Comparison of ENCODE assay signal across 13 cellular contexts in the genomic region with DNA sequence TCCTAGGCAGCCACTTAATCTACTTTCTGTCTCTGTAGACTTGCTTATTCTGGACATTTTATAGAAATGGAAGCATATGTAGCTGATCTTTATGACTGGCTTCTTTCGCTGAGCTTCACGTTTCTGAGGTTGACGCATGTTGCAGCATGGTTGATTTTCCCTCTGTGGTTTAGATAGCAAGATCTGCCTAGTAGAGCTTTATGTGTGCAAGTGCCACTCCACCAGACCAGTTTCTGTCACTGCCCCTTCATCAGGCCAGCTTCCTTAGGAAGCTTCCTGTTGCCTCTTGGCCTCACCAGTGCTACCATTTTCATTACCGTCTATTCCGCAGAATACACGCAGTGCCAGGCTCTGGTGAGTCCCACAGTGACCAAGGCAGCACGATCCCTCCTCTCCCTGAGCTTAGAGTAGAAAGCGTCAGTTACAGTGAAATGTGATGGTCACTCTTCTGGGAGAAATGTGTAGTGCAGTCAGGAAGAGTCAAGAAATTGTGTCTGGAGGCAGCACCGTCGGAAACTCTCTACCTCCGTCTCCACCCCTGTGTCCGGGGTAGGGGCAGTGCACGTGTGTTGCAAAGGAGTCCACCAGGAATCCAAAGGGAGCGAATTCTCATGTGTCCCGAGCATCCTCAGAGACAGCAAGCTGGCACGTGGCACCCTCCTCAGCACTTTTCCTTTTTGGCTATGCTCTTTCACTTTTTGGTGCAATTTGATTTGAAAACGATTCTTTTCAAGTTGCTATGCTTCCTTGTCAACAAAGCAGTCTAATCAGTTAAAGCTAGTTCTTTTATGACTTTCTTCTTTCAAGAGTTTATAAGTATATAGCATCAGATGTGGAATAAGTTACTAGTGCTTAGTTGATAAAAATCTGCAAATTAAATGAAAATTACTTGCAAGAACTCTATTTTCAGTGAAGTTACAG. TPM values are rescaled to one million over a fixed set of nuclear protein-coding genes. Genes with fewer than 3 reads are reported as not detected.
DNase-seq lines count a peak whose midpoint lies in the region; ATAC-seq and TF ChIP-seq lines count a peak whose summit lies in the region.
"Had no signal": no experiment of that assay in that cellular context is flagged by ENCODE, and none has a peak within 500 bp of the region (broad histone marks: within the 10 kb centered on the region; RNA-seq: fewer than 3 reads in every experiment).

No MANE protein-coding gene starts in this region.

- H3K9me3 ChIP-seq in CD4-positive, alpha-beta memory T cell (ENCODE audit: control insufficient read depth in 1 of 2, low read length in 2 of 2) = no peaks in the 10 kb centered on the region
- H3K9me3 ChIP-seq in IMR-90 (ENCODE audit: control insufficient read depth, insufficient read depth, low read length) (no peaks in the 10 kb centered on the region), mesenchymal stem cell (ENCODE audit: control insufficient read depth, low read length) (no peaks in the 10 kb centered on the region)
- H3K9me3 ChIP-seq in naive thymus-derived CD4-positive, alpha-beta T cell (ENCODE audit: control insufficient read depth in 2 of 3, low read length in 3 of 3) = no peaks in the 10 kb centered on the region
- H3K9me3 ChIP-seq: uterus had no signal

- H2BK120ac ChIP-seq in IMR-90 (ENCODE audit: low read depth, low read length) (no peak overlapping the region), mesenchymal stem cell (ENCODE audit: low read depth, low read length) (no peak overlapping the region)

- POLR2A ChIA-PET in CD4-positive, alpha-beta memory T cell (lab: Charles Lee; ENCODE audit: partially characterized antibody) = interaction anchor here (0.6 to 21.5 kb wide), 27 partner anchors 8 to 152 kb away, joined by 3 to 929 read pairs (median 9); partner anchors contain the start of genes GPR18, GPR183, TM9SF2 and UBAC2
- POLR2A ChIA-PET in IMR-90 (lab: Charles Lee; ENCODE audit: unreplicated experiment) = no interaction called here
- POLR2A ChIA-PET in naive thymus-derived CD4-positive, alpha-beta T cell (lab: Charles Lee) = interaction anchor here (0.6 to 8.3 kb wide), 45 partner anchors 8 to 252 kb away, joined by 3 to 205 read pairs (median 5); partner anchors contain the start of genes GPR18, GPR183, TM9SF2 and UBAC2

- H2BK5ac ChIP-seq in IMR-90 (ENCODE audit: low read depth, low read length, poor library complexity, severe bottlenecking) = no peak overlapping the region
- no peak overlapping the region for H2BK5ac ChIP-seq in mesenchymal stem cell (ENCODE audit: low read depth, low read length, poor library complexity, severe bottlenecking)

- CTCF ChIA-PET in CD4-positive, alpha-beta memory T cell (lab: Charles Lee; ENCODE audit: partially characterized antibody) = interaction anchor here (0.8 to 7.0 kb wide), 27 partner anchors 8 to 85 kb away, joined by 3 to 66 read pairs (median 10); partner anchors contain the start of gene GPR183
- CTCF ChIA-PET in IMR-90 (lab: Yijun Ruan, JAX) = interaction anchor here (0.7 kb wide), 1 partner anchor 85 kb away, joined by 3 read pairs; no protein-coding TSS in a partner anchor
- CTCF ChIA-PET in naive thymus-derived CD4-positive, alpha-beta T cell (lab: Charles Lee) = interaction anchor here (0.6 to 4.5 kb wide), 31 partner anchors 8 to 87 kb away, joined by 3 to 39 read pairs (median 4); partner anchors contain the start of gene GPR183

- peaks cover 31% of the 10 kb centered on the region for H4K20me1 ChIP-seq in IMR-90 (ENCODE audit: insufficient read depth, low read length)

- peak overlapping the region; percentile 70 to 89 (median 81) for H3K4me3 Mint-ChIP-seq in CD4-positive, alpha-beta memory T cell
- H3K4me3 Mint-ChIP-seq in activated naive CD4-positive, alpha-beta T cell treated with anti-CD3 and anti-CD28 coated beads, Interleukin-2, amount 50 U/mL, for 24 hours = peak overlapping the region; percentile 78
- H3K4me3 Mint-ChIP-seq in naive thymus-derived CD4-positive, alpha-beta T cell = peak overlapping the region; percentile 59 to 81 (median 68)

- BruUV-seq in IMR-90 (replicated peaks; lab: Mats Ljungman, UMichigan) = no TSS peak

- no peak for TF ChIP-seq CTCF in IMR-90 (conservative IDR thresholded peaks at IDR 0.05; ENCODE audit: low read depth, low read length)

- no peaks in the 10 kb centered on the region for H3K27me3 ChIP-seq in CD4-positive, alpha-beta memory T cell (ENCODE audit: insufficient read depth, low read length)
- H3K27me3 ChIP-seq in IMR-90 (ENCODE audit: control insufficient read depth, insufficient read depth, low read length) = no peaks in the 10 kb centered on the region
- no peaks in the 10 kb centered on the region for H3K27me3 ChIP-seq in naive thymus-derived CD4-positive, alpha-beta T cell (ENCODE audit: control insufficient read depth in 2 of 2, insufficient read depth in 2 of 2, low read length in 2 of 2)
- no peaks in the 10 kb centered on the region for H3K27me3 ChIP-seq in mesenchymal stem cell (ENCODE audit: control insufficient read depth in 1 of 2, insufficient read depth in 1 of 2, low read length in 2 of 2)
- H3K27me3 ChIP-seq: cardiac muscle cell, uterus had no signal

- no peak overlapping the region for H3K9ac ChIP-seq in IMR-90 (ENCODE audit: low read depth, low read length)
- no peak overlapping the region for H3K9ac ChIP-seq in mesenchymal stem cell (ENCODE audit: low read length)

- no peak overlapping the region for H2BK12ac ChIP-seq in mesenchymal stem cell (ENCODE audit: low read length in 2 of 2)

- in situ Hi-C loops in IMR-90 (cut with MboI; ENCODE audit: low sequenced_read_pairs) = no loop called here

- H3K4me1 ChIP-seq in CD4-positive, alpha-beta memory T cell (ENCODE audit: insufficient read depth, low read length) = peaks cover 94% of the 10 kb centered on the region
- H3K4me1 ChIP-seq in IMR-90 (ENCODE audit: control insufficient read depth, insufficient read depth, low read length) (peaks cover 11% of the 10 kb centered on the region), mesenchymal stem cell (ENCODE audit: control insufficient read depth, insufficient read depth, low read depth, low read length) (peaks cover 18% of the 10 kb centered on the region)
- peaks cover 70 to 76% of the 10 kb centered on the region in 2 donors for H3K4me1 ChIP-seq in naive thymus-derived CD4-positive, alpha-beta T cell (ENCODE audit: control insufficient read depth in 2 of 2, insufficient read depth in 2 of 2, low read length in 2 of 2)
- H3K4me1 ChIP-seq: uterus had no signal

- no peak for TF ChIP-seq RAD21 in IMR-90 (IDR thresholded peaks at IDR 0.05; ENCODE audit: low read length)

- H3K18ac ChIP-seq in IMR-90 (ENCODE audit: low read depth, low read length) = no peak overlapping the region
- H3K18ac ChIP-seq in mesenchymal stem cell (ENCODE audit: low read depth in 1 of 2, low read length in 2 of 2) = no peak overlapping the region

- H3K56ac ChIP-seq in IMR-90 (ENCODE audit: extremely low read depth, insufficient read depth, low read length) = peak overlapping the region; percentile 3; the same call in 1 of the 2 replicates

- H3K4me3 ChIP-seq in CD4-positive, alpha-beta memory T cell (ENCODE audit: low read length in 2 of 2) = peak overlapping the region; percentile 14 to 20
- H3K4me3 ChIP-seq in IMR-90 (ENCODE audit: insufficient read depth, low read depth, low read length) (no peak overlapping the region), mesenchymal stem cell (ENCODE audit: insufficient read depth in 1 of 2, low read depth in 1 of 2, low read length in 2 of 2) (no peak overlapping the region)
- peak overlapping the region; percentile 31 for H3K4me3 ChIP-seq in naive thymus-derived CD4-positive, alpha-beta T cell (ENCODE audit: low read length)
- H3K4me3 ChIP-seq: cardiac muscle cell, uterus had no signal

- intact Hi-C loops in CD4-positive, alpha-beta memory T cell (cut with micrococcal nuclease) = loop anchor here (1.0 to 2.0 kb wide), 3 partner anchors 9 to 45 kb away; partner anchors contain the start of gene GPR183
- intact Hi-C loops in IMR-90 (cut with micrococcal nuclease) = no loop called here
- intact Hi-C loops in naive thymus-derived CD4-positive, alpha-beta T cell (cut with micrococcal nuclease) = no loop called here

- 95% methylated on average over 6 of the region's 17 CpGs; no CpG with 5 or more reads in 1 of the 2 experiments for WGBS in IMR-90 (ENCODE audit: extremely low coverage in 2 of 2, insufficient read length in 1 of 2), 2 experiments
- 97% methylated on average over 17 of the region's 17 CpGs for WGBS in mesenchymal stem cell

- H4K91ac ChIP-seq in IMR-90 (ENCODE audit: insufficient read depth, low read depth, low read length) (no peak overlapping the region), mesenchymal stem cell (ENCODE audit: low read length) (no peak overlapping the region)

- H2AK9ac ChIP-seq in IMR-90 (replicated peaks; ENCODE audit: low read depth, low read length, poor library complexity) = no peak overlapping the region

- no peaks in the 10 kb centered on the region for H3K27me3 Mint-ChIP-seq in CD4-positive, alpha-beta memory T cell
- no peaks in the 10 kb centered on the region for H3K27me3 Mint-ChIP-seq in activated naive CD4-positive, alpha-beta T cell treated with anti-CD3 and anti-CD28 coated beads, Interleukin-2, amount 50 U/mL, for 24 hours
- no peaks in the 10 kb centered on the region for H3K27me3 Mint-ChIP-seq in naive thymus-derived CD4-positive, alpha-beta T cell

- H3K23ac ChIP-seq in IMR-90 (ENCODE audit: low read depth, low read length) (no peak overlapping the region), mesenchymal stem cell (ENCODE audit: low read length in 2 of 2) (no peak overlapping the region)

- H4K8ac ChIP-seq in IMR-90 (ENCODE audit: low read depth in 2 of 2, low read length in 2 of 2) (no peak overlapping the region), mesenchymal stem cell (ENCODE audit: low read length) (no peak overlapping the region)

- no peak overlapping the region for H3K4ac ChIP-seq in IMR-90 (ENCODE audit: low read depth, low read length)
- H3K4ac ChIP-seq in mesenchymal stem cell (ENCODE audit: low read depth in 1 of 2, low read length in 2 of 2) = no peak overlapping the region

- H3K4me2 ChIP-seq in IMR-90 (ENCODE audit: low read depth, low read length) = no peak overlapping the region
- no peak overlapping the region for H3K4me2 ChIP-seq in mesenchymal stem cell (ENCODE audit: low read length, poor library complexity, severe bottlenecking)

- no peak overlapping the region for H4K5ac ChIP-seq in IMR-90 (ENCODE audit: low read depth, low read length)

- peaks cover 0 to 5% (median 0%) of the 10 kb centered on the region in 8 donors for H3K9me3 Mint-ChIP-seq in CD4-positive, alpha-beta memory T cell
- H3K9me3 Mint-ChIP-seq in activated naive CD4-positive, alpha-beta T cell treated with anti-CD3 and anti-CD28 coated beads, Interleukin-2, amount 50 U/mL, for 24 hours = no peaks in the 10 kb centered on the region
- peaks cover 0 to 9% (median 0%) of the 10 kb centered on the region in 11 donors for H3K9me3 Mint-ChIP-seq in naive thymus-derived CD4-positive, alpha-beta T cell

- H3K14ac ChIP-seq in IMR-90 (replicated peaks; ENCODE audit: low read depth, low read length) (no peak overlapping the region), mesenchymal stem cell (ENCODE audit: low read length in 2 of 2) (no peak overlapping the region)

- DNase-seq in CD4-positive, alpha-beta memory T cell = peak in 4 of 5 donors; percentile 42 to 69 (median 57)
- DNase-seq in IMR-90 = no peak
- peak in 7 of 9 donors; percentile 53 to 69 (median 56) for DNase-seq in naive thymus-derived CD4-positive, alpha-beta T cell
- no peak for DNase-seq in activated gamma-delta T cell (lab: John Stamatoyannopoulos, UW)
- no peak for DNase-seq in mesenchymal stem cell
- no peak for DNase-seq in cerebellar nuclear complex (lab: John Stamatoyannopoulos, UW)
- DNase-seq: DMS79, SHP77 treated with DMSO at 0.1 percent for 48 hours, uterus had no signal

- H2BK15ac ChIP-seq in IMR-90 (ENCODE audit: low read depth, low read length) (no peak overlapping the region), mesenchymal stem cell (ENCODE audit: low read depth, poor library complexity, severe bottlenecking) (no peak overlapping the region)

- ATAC-seq in IMR-90 (ENCODE audit: low read depth) (no peak), HG03469 (IDR thresholded peaks at IDR 0.05; ENCODE audit: unreplicated experiment) (no peak)
- ATAC-seq in naive thymus-derived CD4-positive, alpha-beta T cell = no peak

- H3K9me1 ChIP-seq in IMR-90 (ENCODE audit: insufficient read depth, low read length) = peaks cover 21% of the 10 kb centered on the region

- H3K4me1 Mint-ChIP-seq in CD4-positive, alpha-beta memory T cell = peaks cover 86 to 100% (median 93%) of the 10 kb centered on the region in 4 donors
- peaks cover 99% of the 10 kb centered on the region for H3K4me1 Mint-ChIP-seq in activated naive CD4-positive, alpha-beta T cell treated with anti-CD3 and anti-CD28 coated beads, Interleukin-2, amount 50 U/mL, for 24 hours
- H3K4me1 Mint-ChIP-seq in naive thymus-derived CD4-positive, alpha-beta T cell = peaks cover 72 to 100% (median 98%) of the 10 kb centered on the region in 7 donors

- dilution Hi-C loops in IMR-90 (cut with HindIII; ENCODE audit: low sequenced_read_pairs, unreplicated experiment) = no loop called here

- no peaks in the 10 kb centered on the region for H3K36me3 ChIP-seq in CD4-positive, alpha-beta memory T cell (ENCODE audit: insufficient read depth, low read length)
- H3K36me3 ChIP-seq in IMR-90 (ENCODE audit: control insufficient read depth, insufficient read depth, low read length) (peaks cover 8% of the 10 kb centered on the region), mesenchymal stem cell (ENCODE audit: control insufficient read depth in 1 of 2, insufficient read depth in 2 of 2, low read depth in 1 of 2, low read length in 2 of 2) (peaks cover 28 to 37% of the 10 kb centered on the region in 2 experiments)
- peaks cover 0 to 16% (median 7%) of the 10 kb centered on the region in 3 experiments for H3K36me3 ChIP-seq in naive thymus-derived CD4-positive, alpha-beta T cell (ENCODE audit: control insufficient read depth in 2 of 3, insufficient read depth in 3 of 3, low read length in 3 of 3)
- H3K36me3 ChIP-seq: cardiac muscle cell, uterus had no signal

- H3K79me1 ChIP-seq in IMR-90 (ENCODE audit: low read depth in 1 of 2, low read length in 2 of 2) (peaks cover 0 to 13% of the 10 kb centered on the region in 2 experiments; a peak in 2 of 4 replicates), mesenchymal stem cell (replicated peaks; ENCODE audit: low read length, poor library complexity, severe bottlenecking) (peaks cover 26% of the 10 kb centered on the region)

- peak overlapping the region; percentile 94 for H3K27ac ChIP-seq in CD4-positive, alpha-beta memory T cell (ENCODE audit: low read depth, low read length)
- no peak overlapping the region for H3K27ac ChIP-seq in IMR-90 (ENCODE audit: insufficient read depth, low read length)
- H3K27ac ChIP-seq in naive thymus-derived CD4-positive, alpha-beta T cell (ENCODE audit: low read depth, low read length) = peak overlapping the region; percentile 95
- no peak overlapping the region for H3K27ac ChIP-seq in mesenchymal stem cell (ENCODE audit: low read length, poor library complexity, severe bottlenecking)
- H3K27ac ChIP-seq: cardiac muscle cell, uterus had no signal

- peak overlapping the region; percentile 96 to 100 (median 99) for H3K27ac Mint-ChIP-seq in CD4-positive, alpha-beta memory T cell
- H3K27ac Mint-ChIP-seq in activated naive CD4-positive, alpha-beta T cell treated with anti-CD3 and anti-CD28 coated beads, Interleukin-2, amount 50 U/mL, for 24 hours = peak overlapping the region; percentile 95
- H3K27ac Mint-ChIP-seq in naive thymus-derived CD4-positive, alpha-beta T cell = peak overlapping the region; percentile 67 to 100 (median 99)

- H2BK20ac ChIP-seq in IMR-90 (ENCODE audit: low read depth, low read length) = no peak overlapping the region

- peaks cover 26 to 58% of the 10 kb centered on the region in 2 donors for H3K36me3 Mint-ChIP-seq in CD4-positive, alpha-beta memory T cell
- peaks cover 19% of the 10 kb centered on the region for H3K36me3 Mint-ChIP-seq in activated naive CD4-positive, alpha-beta T cell treated with anti-CD3 and anti-CD28 coated beads, Interleukin-2, amount 50 U/mL, for 24 hours
- H3K36me3 Mint-ChIP-seq in naive thymus-derived CD4-positive, alpha-beta T cell = peaks cover 15 to 51% (median 28%) of the 10 kb centered on the region in 5 donors

- H2AK5ac ChIP-seq in IMR-90 (ENCODE audit: low read depth, low read length) (no peak overlapping the region), mesenchymal stem cell (ENCODE audit: low read length, severe bottlenecking) (no peak overlapping the region)

- H2AFZ ChIP-seq in IMR-90 (replicated peaks; ENCODE audit: low read length, poor library complexity) (no peak overlapping the region), mesenchymal stem cell (ENCODE audit: low read depth, low read length) (no peak overlapping the region)

- no peak for TF ChIP-seq POLR2A in IMR-90 (IDR thresholded peaks at IDR 0.05; ENCODE audit: low read depth, low read length)

RNA-seq across cellular contexts. Expression of gene GPR183, which starts 45.4 kb away (rescaled TPM):
- total RNA-seq in CD4-positive, alpha-beta memory T cell = 100 to 1,000 TPM; 203 to 204 TPM
- polyA plus RNA-seq in CD4-positive, alpha-beta memory T cell = 100 to 1,000 TPM; 563 to 954 TPM
- 0.18 and 0.28 TPM in 2 replicates for total RNA-seq in IMR-90 (2012; rRNA removed)
- 0.31 and 0.44 TPM in 2 replicates for polyA plus RNA-seq in IMR-90 (2012; rRNA removed)
- 0.03 and 0.04 TPM in 2 replicates for polyA plus RNA-seq in IMR-90 (2012; cell fraction: cytosol; rRNA removed)
- polyA plus RNA-seq in IMR-90 (2012; cell fraction: nucleus; rRNA removed; ENCODE audit: low replicate concordance) = 0.04 and 0.10 TPM in 2 replicates
- 100 to 1,000 TPM in 4 of 5 experiments, 10 to 100 TPM in 1; 26.8 to 231 (median 112) TPM for total RNA-seq in naive thymus-derived CD4-positive, alpha-beta T cell
- 100 to 1,000 TPM; 234 to 241 TPM for polyA plus RNA-seq in naive thymus-derived CD4-positive, alpha-beta T cell
- polyA plus RNA-seq in mesenchymal stem cell (2013, experiment 1 of 2) = 8.4 TPM
- 8.1 TPM for polyA plus RNA-seq in mesenchymal stem cell (2013, experiment 2 of 2)
- total RNA-seq: pulmonary artery endothelial cell had no signal

Comparison
In these comparisons a context has a peak if more than half of its experiments do, and no peak if none do; other contexts are left out.
1. DNase-seq: peak in CD4-positive, alpha-beta memory T cell (4 of 5) and naive thymus-derived CD4-positive, alpha-beta T cell (7 of 9); none in IMR-90 (single experiment), activated gamma-delta T cell (single experiment), mesenchymal stem cell (single experiment) and cerebellar nuclear complex (0 of 2).
2. H3K27ac ChIP-seq: peak in CD4-positive, alpha-beta memory T cell (single experiment) and naive thymus-derived CD4-positive, alpha-beta T cell (single experiment); none in IMR-90 (single experiment) and mesenchymal stem cell (single experiment).
3. H3K4me3 ChIP-seq: peak in CD4-positive, alpha-beta memory T cell (2 of 2) and naive thymus-derived CD4-positive, alpha-beta T cell (single experiment); none in IMR-90 (single experiment) and mesenchymal stem cell (0 of 2).
4. RNA of gene GPR183, which starts 45.4 kb away (total RNA-seq): 203 to 204 TPM in CD4-positive, alpha-beta memory T cell and 26.8 to 231 TPM in naive thymus-derived CD4-positive, alpha-beta T cell; 0.18 to 0.28 TPM in IMR-90; every median in the first group is over 10 times any median in the second.
5. Peak in every context shown above with its lines, with median percentiles within 50 percentile points of each other: H3K27ac Mint-ChIP-seq and H3K4me3 Mint-ChIP-seq.